In genomic region chrX:64205735-64206491, GRCh38 we compare ENCODE assay signal across 8 cellular contexts. TPM values are rescaled to one million over a fixed set of nuclear protein-coding genes. Genes with fewer than 3 reads are reported as not detected.
DNase-seq lines count a peak whose midpoint lies in the region; ATAC-seq and TF ChIP-seq lines count a peak whose summit lies in the region.

No MANE protein-coding gene starts in this region.

- POLR2A ChIA-PET in CD4-positive, alpha-beta T cell (lab: Charles Lee) = interaction anchor here (0.7 to 3.0 kb wide), 6 partner anchors 190 to 1329 kb away, joined by 3 to 14 read pairs (median 6); partner anchors contain the start of genes LAS1L, MTMR8 and ZC3H12B
- POLR2A ChIA-PET in activated CD4-positive, alpha-beta memory T cell treated with anti-CD3 and anti-CD28 coated beads, Interleukin-2, amount 10 ng/mL, durations not matched to agents 7 days and 5 days (lab: Charles Lee) = interaction anchor here (1.1 to 1.5 kb wide), 3 partner anchors 10 to 831 kb away, joined by 3 to 5 read pairs (median 3); partner anchors contain the start of gene MTMR8

- peaks cover 5% of the 10 kb centered on the region for H3K36me3 Mint-ChIP-seq in CD4-positive, alpha-beta T cell (ENCODE audit: low read depth)
- no peaks in the 10 kb centered on the region for H3K36me3 Mint-ChIP-seq in activated CD4-positive, alpha-beta memory T cell treated with anti-CD3 and anti-CD28 coated beads, Interleukin-2, amount 10 ng/mL, durations not matched to agents 7 days and 5 days (ENCODE audit: low read depth)

- H3K9ac ChIP-seq in duodenal mucosa (ENCODE audit: low read depth in 1 of 2, low read length in 2 of 2) = peak overlapping the region; percentile 64 to 81

- CTCF ChIA-PET in CD4-positive, alpha-beta T cell (lab: Charles Lee) = interaction anchor here (0.6 kb wide), 1 partner anchor 39 kb away, joined by 4 read pairs; no protein-coding TSS in a partner anchor
- CTCF ChIA-PET in activated CD4-positive, alpha-beta memory T cell treated with anti-CD3 and anti-CD28 coated beads, Interleukin-2, amount 10 ng/mL, durations not matched to agents 7 days and 5 days (lab: Charles Lee) = no interaction called here

- H3K27me3 ChIP-seq in CD4-positive, alpha-beta T cell (ENCODE audit: control insufficient read depth, insufficient read depth, low read length) = no peaks in the 10 kb centered on the region
- no peaks in the 10 kb centered on the region for H3K27me3 ChIP-seq in duodenal mucosa (ENCODE audit: control insufficient read depth in 1 of 2, insufficient read depth in 2 of 2, low read length in 2 of 2)
- no peaks in the 10 kb centered on the region for H3K27me3 ChIP-seq in lung (ENCODE audit: control insufficient read depth, insufficient read depth)

- peak overlapping the region; percentile 81 for H3K27ac ChIP-seq in CD4-positive, alpha-beta T cell (ENCODE audit: low read depth, low read length)
- H3K27ac ChIP-seq in duodenal mucosa (ENCODE audit: low read depth, low read length) (peak overlapping the region; percentile 85), lung (ENCODE audit: low read depth in 1 of 2, low read length in 1 of 2) (peak overlapping the region; percentile 78 to 91)

- intact Hi-C loops in CD4-positive, alpha-beta T cell (cut with DNase I, micrococcal nuclease) = loop anchor here (1.0 to 10.0 kb wide), 8 partner anchors 189 to 1329 kb away; partner anchors contain the start of genes LAS1L (in 2 of the 2), MTMR8 (in 2 of the 2), ZC4H2 (in 2 of the 2) and ZC3H12B (in 1 of the 2)

- no peaks in the 10 kb centered on the region for H3K9me3 ChIP-seq in CD4-positive, alpha-beta T cell (ENCODE audit: control insufficient read depth, low read length)
- H3K9me3 ChIP-seq in duodenal mucosa (ENCODE audit: control insufficient read depth in 1 of 2, low read length in 2 of 2) (no peaks in the 10 kb centered on the region), lung (ENCODE audit: control insufficient read depth in 2 of 2, insufficient read depth in 1 of 2, low read length in 1 of 2) (no peaks in the 10 kb centered on the region)

- no peaks in the 10 kb centered on the region for H3K27me3 Mint-ChIP-seq in CD4-positive, alpha-beta T cell
- no peaks in the 10 kb centered on the region for H3K27me3 Mint-ChIP-seq in activated CD4-positive, alpha-beta memory T cell treated with anti-CD3 and anti-CD28 coated beads, Interleukin-2, amount 10 ng/mL, durations not matched to agents 7 days and 5 days

- no peaks in the 10 kb centered on the region for H3K9me3 Mint-ChIP-seq in CD4-positive, alpha-beta T cell
- H3K9me3 Mint-ChIP-seq in activated CD4-positive, alpha-beta memory T cell treated with anti-CD3 and anti-CD28 coated beads, Interleukin-2, amount 10 ng/mL, durations not matched to agents 7 days and 5 days = no peaks in the 10 kb centered on the region

- peak overlapping the region; percentile 72 to 80 for H3K4me3 ChIP-seq in duodenal mucosa (ENCODE audit: low read depth in 1 of 2, low read length in 2 of 2)
- peak overlapping the region; percentile 36 for H3K4me3 ChIP-seq in lung

- peak; percentile 77 to 88 (median 84) for DNase-seq in CD4-positive, alpha-beta T cell
- DNase-seq in NCI-H748 treated with DMSO at 0.1 percent for 48 hours (lab: John Stamatoyannopoulos, UW) (peak; percentile 75), lung (ENCODE audit: low spot score) (peak; percentile 92)
- peak; percentile 90 for DNase-seq in activated CD4-positive, alpha-beta memory T cell treated with anti-CD3 and anti-CD28 coated beads, Interleukin-2, amount 10 ng/mL, durations not matched to agents 7 days and 5 days
- peak; percentile 70 to 84 (median 72) for DNase-seq in stimulated activated CD4-positive, alpha-beta T cell treated with anti-CD3 and anti-CD28 coated beads, TNF-alpha, amount 100 ng/mL, for 24 hours (ENCODE audit: low read depth in 3 of 3)

- H3K36me3 ChIP-seq in duodenal mucosa (ENCODE audit: control insufficient read depth in 1 of 2, insufficient read depth in 2 of 2, low read length in 2 of 2) (no peaks in the 10 kb centered on the region), lung (ENCODE audit: control insufficient read depth in 2 of 2, insufficient read depth in 2 of 2, low read length in 2 of 2) (no peaks in the 10 kb centered on the region)

- whole genome bisulfite sequencing in lung, 2 donors = 0 to 27% methylated on average over 30 to 45 of the region's 45 CpGs

- peak overlapping the region; percentile 90 for H3K27ac Mint-ChIP-seq in CD4-positive, alpha-beta T cell
- H3K27ac Mint-ChIP-seq in activated CD4-positive, alpha-beta memory T cell treated with anti-CD3 and anti-CD28 coated beads, Interleukin-2, amount 10 ng/mL, durations not matched to agents 7 days and 5 days = peak overlapping the region; percentile 80

- H3K4me1 ChIP-seq in duodenal mucosa (ENCODE audit: control insufficient read depth in 1 of 2, insufficient read depth in 2 of 2, low read length in 2 of 2) (peaks cover 16 to 19% of the 10 kb centered on the region in 2 donors), lung (ENCODE audit: control insufficient read depth in 2 of 2, insufficient read depth in 2 of 2, low read length in 2 of 2) (peaks cover 5 to 8% of the 10 kb centered on the region in 2 donors)

- peaks cover 22% of the 10 kb centered on the region for H3K4me1 Mint-ChIP-seq in CD4-positive, alpha-beta T cell (ENCODE audit: low read depth)
- peaks cover 2% of the 10 kb centered on the region for H3K4me1 Mint-ChIP-seq in activated CD4-positive, alpha-beta memory T cell treated with anti-CD3 and anti-CD28 coated beads, Interleukin-2, amount 10 ng/mL, durations not matched to agents 7 days and 5 days

- peak; percentile 86 for ATAC-seq in CD4-positive, alpha-beta T cell (ENCODE audit: poor library complexity)
- ATAC-seq in GM19395 (IDR thresholded peaks at IDR 0.05; ENCODE audit: unreplicated experiment) (peak; percentile 85), HG03558 (IDR thresholded peaks at IDR 0.05; ENCODE audit: extremely low read depth, unreplicated experiment) (peak; percentile 83), lung (ENCODE audit: insufficient read depth, low FRiP score) (peak; percentile 91)

- H3K4me3 Mint-ChIP-seq in CD4-positive, alpha-beta T cell = peak overlapping the region; percentile 99
- H3K4me3 Mint-ChIP-seq in activated CD4-positive, alpha-beta memory T cell treated with anti-CD3 and anti-CD28 coated beads, Interleukin-2, amount 10 ng/mL, durations not matched to agents 7 days and 5 days = peak overlapping the region; percentile 81

- TF ChIP-seq CTCF in CD4-positive, alpha-beta T cell (IDR thresholded peaks at IDR 0.05) = no peak
- TF ChIP-seq CTCF in lung (IDR thresholded peaks at IDR 0.05; ENCODE audit: control extremely low read depth, extremely low read depth) = no peak

RNA-seq across cellular contexts. Expression of gene AMER1, which starts 0.4 kb away (rescaled TPM):
- total RNA-seq in CD4-positive, alpha-beta T cell = 1 to 10 TPM; 2.9 to 3.0 TPM
- 1 to 10 TPM; 2.9 to 3.0 TPM for total RNA-seq in activated CD4-positive, alpha-beta memory T cell treated with anti-CD3 and anti-CD28 coated beads, Interleukin-2, amount 10 ng/mL, durations not matched to agents 7 days and 5 days
- total RNA-seq in lung = 1 to 10 TPM; 4.0 to 4.2 TPM
- 1 to 10 TPM in 1 of 2 donors, under 1 TPM in 1; 0.94 to 1.3 TPM for polyA plus RNA-seq in lung

RNA-seq across cellular contexts. Expression of gene ASB12, which starts 24.5 kb away (rescaled TPM):
- total RNA-seq in CD4-positive, alpha-beta T cell = not detected
- total RNA-seq in activated CD4-positive, alpha-beta memory T cell treated with anti-CD3 and anti-CD28 coated beads, Interleukin-2, amount 10 ng/mL, durations not matched to agents 7 days and 5 days = under 1 TPM in 1 of 2 experiments, not detected in 1; 0.38 TPM
- total RNA-seq in lung = under 1 TPM in 1 of 2 donors, not detected in 1; 0.46 TPM
- under 1 TPM; 0.11 to 0.16 TPM for polyA plus RNA-seq in lung

Comparison
In these comparisons a context has a peak if more than half of its experiments do, and no peak if none do; other contexts are left out.
1. Peak in every context shown above with its lines: DNase-seq, ATAC-seq, H3K4me3 ChIP-seq and H3K27ac ChIP-seq.